13 cellular contexts compared by ENCODE assay signal in genomic region chr5:54702470-54702869, GRCh38.
DNase-seq lines count a peak whose midpoint lies in the region; ATAC-seq and TF ChIP-seq lines count a peak whose summit lies in the region.
"Had no signal": no experiment of that assay in that cellular context is flagged by ENCODE, and none has a peak within 500 bp of the region (broad histone marks: within the 10 kb centered on the region; RNA-seq: fewer than 3 reads in every experiment).

No MANE protein-coding gene starts in this region.

- peaks cover 27% of the 10 kb centered on the region for H3K4me1 ChIP-seq in IMR-90 (ENCODE audit: control insufficient read depth, insufficient read depth, low read length)

- WGBS in IMR-90 (ENCODE audit: extremely low coverage in 2 of 2, insufficient read length in 1 of 2), 2 experiments: 100% methylated on average over 1 of the region's 1 CpG; no CpG with 5 or more reads in 1 of the 2 experiments

- H2BK120ac ChIP-seq in IMR-90 (ENCODE audit: low read depth, low read length): peak overlapping the region; percentile 98

- CTCF ChIA-PET in IMR-90 (lab: Yijun Ruan, JAX): no interaction called here

- in situ Hi-C loops in IMR-90 (cut with MboI; ENCODE audit: low sequenced_read_pairs): no loop called here

- H3K9me3 Mint-ChIP-seq in nephron progenitor cell: no peaks in the 10 kb centered on the region
- H3K9me3 Mint-ChIP-seq: activated naive CD4-positive, alpha-beta T cell treated with anti-CD3 and anti-CD28 coated beads for 36 hours; brain; effector memory CD8-positive, alpha-beta T cell had no signal

- peak overlapping the region; percentile 32 for H3K4me3 ChIP-seq in AG10803 (ENCODE audit: low read length)
- H3K4me3 ChIP-seq in IMR-90 (ENCODE audit: insufficient read depth, low read depth, low read length): peak overlapping the region; percentile 27; the same call in 1 of the 2 replicates

- peak overlapping the region; percentile 82; the same call in 1 of the 2 replicates for H4K5ac ChIP-seq in IMR-90 (ENCODE audit: low read depth, low read length)

- peak overlapping the region; percentile 99 for H4K91ac ChIP-seq in IMR-90 (ENCODE audit: insufficient read depth, low read depth, low read length)

- peak overlapping the region; percentile 80 for H3K18ac ChIP-seq in IMR-90 (ENCODE audit: low read depth, low read length)

- H3K27me3 Mint-ChIP-seq in nephron progenitor cell (ENCODE audit: low read depth, poor library complexity): no peaks in the 10 kb centered on the region
- H3K27me3 Mint-ChIP-seq: effector memory CD8-positive, alpha-beta T cell had no signal

- TF ChIP-seq CTCF in AG10803 (conservative IDR thresholded peaks at IDR 0.05; ENCODE audit: low read length) (no peak), IMR-90 (conservative IDR thresholded peaks at IDR 0.05; ENCODE audit: low read depth, low read length) (no peak), nephron progenitor cell (IDR thresholded peaks at IDR 0.05) (no peak)

- no peak for TF ChIP-seq POLR2A in IMR-90 (IDR thresholded peaks at IDR 0.05; ENCODE audit: low read depth, low read length)

- TF ChIP-seq RAD21 in IMR-90 (IDR thresholded peaks at IDR 0.05; ENCODE audit: low read length): no peak

- H4K8ac ChIP-seq in IMR-90 (ENCODE audit: low read depth in 2 of 2, low read length in 2 of 2): peak overlapping the region; percentile 92 to 94

- ATAC-seq in IMR-90 (ENCODE audit: low read depth): no peak
- ATAC-seq in GM19328 (IDR thresholded peaks at IDR 0.05; ENCODE audit: unreplicated experiment): no peak
- ATAC-seq: effector memory CD8-positive, alpha-beta T cell had no signal

- H3K4ac ChIP-seq in IMR-90 (ENCODE audit: low read depth, low read length): peak overlapping the region; percentile 100

- no peaks in the 10 kb centered on the region for H3K36me3 ChIP-seq in IMR-90 (ENCODE audit: control insufficient read depth, insufficient read depth, low read length)

- POLR2A ChIA-PET in IMR-90 (lab: Charles Lee; ENCODE audit: unreplicated experiment): no interaction called here

- H3K9ac ChIP-seq in IMR-90 (ENCODE audit: low read depth, low read length): no peak overlapping the region; the same call in 1 of the 2 replicates

- H3K4me3 Mint-ChIP-seq in nephron progenitor cell: no peak overlapping the region
- H3K4me3 Mint-ChIP-seq: activated naive CD4-positive, alpha-beta T cell treated with anti-CD3 and anti-CD28 coated beads for 36 hours; effector memory CD8-positive, alpha-beta T cell had no signal

- peaks cover 7 to 42% of the 10 kb centered on the region in 2 experiments; a peak in 3 of 4 replicates for H3K79me1 ChIP-seq in IMR-90 (ENCODE audit: low read depth in 1 of 2, low read length in 2 of 2)

- H3K27ac Mint-ChIP-seq in nephron progenitor cell: peak overlapping the region; percentile 14
- H3K27ac Mint-ChIP-seq: activated naive CD4-positive, alpha-beta T cell treated with anti-CD3 and anti-CD28 coated beads for 36 hours; effector memory CD8-positive, alpha-beta T cell had no signal

- peak overlapping the region; percentile 100 for H3K14ac ChIP-seq in IMR-90 (replicated peaks; ENCODE audit: low read depth, low read length)

- H2BK15ac ChIP-seq in IMR-90 (ENCODE audit: low read depth, low read length): peak overlapping the region; percentile 99

- H3K9me1 ChIP-seq in IMR-90 (ENCODE audit: insufficient read depth, low read length): peaks cover 15% of the 10 kb centered on the region

- H2AK9ac ChIP-seq in IMR-90 (replicated peaks; ENCODE audit: low read depth, low read length, poor library complexity): no peak overlapping the region

- H3K9me3 ChIP-seq in IMR-90 (ENCODE audit: control insufficient read depth, insufficient read depth, low read length): no peaks in the 10 kb centered on the region

- peaks cover 39% of the 10 kb centered on the region for H3K4me1 Mint-ChIP-seq in nephron progenitor cell

- no TSS peak for BruUV-seq in IMR-90 (replicated peaks; lab: Mats Ljungman, UMichigan)

- no peak overlapping the region for H2AFZ ChIP-seq in IMR-90 (replicated peaks; ENCODE audit: low read length, poor library complexity)

- DNase-seq in AG10803 (ENCODE audit: low read depth) (peak; percentile 55), IMR-90 (peak; percentile 9), epithelial cell of prostate (ENCODE audit: low read depth, low spot score) (no peak), nephron progenitor cell (no peak), NOMO-1 treated with DMSO at 0.1 percent for 48 hours (lab: John Stamatoyannopoulos, UW; ENCODE audit: unreplicated experiment) (no peak), NCI-H2171 (lab: John Stamatoyannopoulos, UW) (no peak)
- no peak for DNase-seq in stimulated activated CD4-positive, alpha-beta T cell treated with anti-CD3 and anti-CD28 coated beads, Interleukin-2, amount 100 ng/mL, for 48 hours
- DNase-seq: activated CD8-positive, alpha-beta memory T cell treated with anti-CD3 and anti-CD28 coated beads, Interleukin-2, amount 50 U/mL, for 4 hours; activated naive CD4-positive, alpha-beta T cell treated with anti-CD3 and anti-CD28 coated beads for 36 hours; effector memory CD8-positive, alpha-beta T cell; stimulated activated naive CD4-positive, alpha-beta T cell had no signal

- dilution Hi-C loops in IMR-90 (cut with HindIII; ENCODE audit: low sequenced_read_pairs, unreplicated experiment): no loop called here

- H2BK5ac ChIP-seq in IMR-90 (ENCODE audit: low read depth, low read length, poor library complexity, severe bottlenecking): peak overlapping the region; percentile 96

- peak overlapping the region; percentile 97; the same call in 1 of the 2 replicates for H3K27ac ChIP-seq in IMR-90 (ENCODE audit: insufficient read depth, low read length)
- peak overlapping the region; percentile 48 for H3K27ac ChIP-seq in epithelial cell of prostate

- intact Hi-C loops in IMR-90 (cut with micrococcal nuclease): loop anchor here (2.0 to 5.0 kb wide), 4 partner anchors 42 to 185 kb away; partner anchors contain the start of gene SNX18

- H3K36me3 Mint-ChIP-seq in nephron progenitor cell (ENCODE audit: low read depth): no peaks in the 10 kb centered on the region
- H3K36me3 Mint-ChIP-seq: brain had no signal

- H3K56ac ChIP-seq in IMR-90 (ENCODE audit: extremely low read depth, insufficient read depth, low read length): peak overlapping the region; percentile 59

- H2AK5ac ChIP-seq in IMR-90 (ENCODE audit: low read depth, low read length): peak overlapping the region; percentile 96

- H3K4me2 ChIP-seq in IMR-90 (ENCODE audit: low read depth, low read length): peak overlapping the region; percentile 32; the same call in 1 of the 2 replicates

- no peaks in the 10 kb centered on the region for H3K27me3 ChIP-seq in IMR-90 (ENCODE audit: control insufficient read depth, insufficient read depth, low read length)

- peak overlapping the region; percentile 100 for H2BK20ac ChIP-seq in IMR-90 (ENCODE audit: low read depth, low read length)

- H4K20me1 ChIP-seq in IMR-90 (ENCODE audit: insufficient read depth, low read length): no peaks in the 10 kb centered on the region

- H3K23ac ChIP-seq in IMR-90 (ENCODE audit: low read depth, low read length): peak overlapping the region; percentile 96

TF ChIP-seq in IMR-90, 13 proteins besides CTCF, POLR2A, EP300 and RAD21:
- TF ChIP-seq RFX5 (IDR thresholded peaks at IDR 0.05; ENCODE audit: low read depth, low read length) (no peak), MAFK (IDR thresholded peaks at IDR 0.05; ENCODE audit: low read depth, low read length) (peak; percentile 23; the same call in 1 of the 2 replicates)

Comparison
In these comparisons a context has a peak if more than half of its experiments do, and no peak if none do; other contexts are left out.
1. DNase-seq: peak in AG10803 (single experiment) and IMR-90 (single experiment); none in epithelial cell of prostate (single experiment), nephron progenitor cell (single experiment), NOMO-1 treated with DMSO at 0.1 percent for 48 hours (single experiment), NCI-H2171 (single experiment) and stimulated activated CD4-positive, alpha-beta T cell treated with anti-CD3 and anti-CD28 coated beads, Interleukin-2, amount 100 ng/mL, for 48 hours (0 of 2).